8 cellular contexts compared by ENCODE assay signal in the genomic region with DNA sequence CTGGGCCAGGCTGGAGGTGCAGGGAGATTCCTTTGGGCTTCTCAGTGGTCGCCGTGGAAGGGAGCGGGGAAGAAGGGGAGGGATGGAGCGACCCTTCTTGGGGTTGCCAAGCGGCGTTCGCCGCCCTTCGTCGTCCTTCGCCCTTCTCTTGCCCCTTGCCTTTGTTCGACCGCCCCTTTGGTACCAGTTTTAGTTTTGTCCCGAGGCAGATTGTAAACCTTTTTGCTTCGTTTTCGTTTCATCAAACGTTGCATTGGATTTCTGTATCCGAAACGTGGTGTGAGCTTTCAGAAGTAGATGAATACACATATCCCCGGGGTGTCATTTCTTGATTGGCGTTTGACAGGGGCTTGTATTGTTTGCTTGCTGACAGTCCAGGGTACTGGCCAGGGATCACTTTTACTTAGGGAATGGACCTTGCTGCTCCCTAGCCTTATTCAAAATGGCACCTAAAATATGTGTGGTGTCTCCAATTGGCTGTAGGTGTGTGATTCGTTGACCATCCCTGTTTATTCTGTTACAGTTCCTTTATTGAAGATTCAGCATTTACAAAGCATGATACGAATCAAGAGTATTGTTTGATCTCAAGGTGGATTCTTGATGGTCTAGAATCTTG. TPM values are rescaled to one million over a fixed set of nuclear protein-coding genes. Genes with fewer than 3 reads are reported as not detected.
A peak's percentile ranks its signal among the peaks of the same experiment; 100 is the strongest.
DNase-seq lines count a peak whose midpoint lies in the region; ATAC-seq, FAIRE-seq and TF ChIP-seq lines count a peak whose summit lies in the region.

No MANE protein-coding gene starts in this region.

- ATAC-seq in heart right ventricle (peak in 1 of 8 donors; percentile 0), lower lobe of right lung (peak in 1 of 2 donors; percentile 5), GM21619 (IDR thresholded peaks at IDR 0.05; ENCODE audit: unreplicated experiment) (no peak)

- TF ChIP-seq CTCF in heart right ventricle (IDR thresholded peaks at IDR 0.05) (no peak), lower lobe of right lung (IDR thresholded peaks at IDR 0.05) (no peak)

- DNase-seq in heart right ventricle = no peak
- DNase-seq in cardiac septum (ENCODE audit: low spot score) = no peak
- peak; percentile 19 for DNase-seq in NCI-H2196 (lab: John Stamatoyannopoulos, UW; ENCODE audit: unreplicated experiment)
- DNase-seq in caudate nucleus (lab: John Stamatoyannopoulos, UW) = peak in 3 of 61 donors; percentile 10 to 45 (median 24)
- DNase-seq in lower lobe of right lung = no peak
- no peak for DNase-seq in urothelium cell line (ENCODE audit: low spot score)
- DNase-seq in anterior cingulate cortex (lab: John Stamatoyannopoulos, UW) = no peak

- H3K36me3 ChIP-seq in heart right ventricle = peaks cover 0 to 19% (median 0%) of the 10 kb centered on the region in 9 donors
- H3K36me3 ChIP-seq in lower lobe of right lung = peaks cover 13% of the 10 kb centered on the region

- H3K27me3 ChIP-seq in heart right ventricle (no peaks in the 10 kb centered on the region), lower lobe of right lung (ENCODE audit: low read depth) (no peaks in the 10 kb centered on the region)

- 3% methylated on average over 23 of the region's 23 CpGs for WGBS in heart right ventricle, 2 donors

- H3K4me1 ChIP-seq in heart right ventricle = peaks cover 0 to 31% (median 24%) of the 10 kb centered on the region in 9 donors
- peaks cover 18% of the 10 kb centered on the region for H3K4me1 ChIP-seq in lower lobe of right lung

- H3K9me3 ChIP-seq in heart right ventricle (no peaks in the 10 kb centered on the region), lower lobe of right lung (no peaks in the 10 kb centered on the region)

- H3K27ac ChIP-seq in heart right ventricle (peak overlapping the region; percentile 20 to 91 (median 90)), caudate nucleus (ENCODE audit: low read depth, low read length) (peak overlapping the region; percentile 82), lower lobe of right lung (peak overlapping the region; percentile 91)

- H3K4me3 ChIP-seq in heart right ventricle (peak overlapping the region; percentile 90 to 99 (median 96)), lower lobe of right lung (peak overlapping the region; percentile 93)

- FAIRE-seq in urothelium cell line (lab: Jason Lieb, UNC) = peak; percentile 20

- intact Hi-C loops in heart right ventricle (cut with DNase I) = no loop called here
- intact Hi-C loops in cardiac septum (cut with DNase I) = loop anchor here (5.0 kb wide), 1 partner anchor 108 kb away; a partner anchor contains a TSS
- intact Hi-C loops in lower lobe of right lung (cut with DNase I) = no loop called here

RNA-seq across cellular contexts. Expression of a gene that starts 0.8 kb away (rescaled TPM):
- 10 to 100 TPM; 45.5 to 53.3 (median 49.9) TPM for total RNA-seq in heart right ventricle
- polyA plus RNA-seq in heart right ventricle = 10 to 100 TPM; 15.3 to 26.2 TPM
- total RNA-seq in cardiac septum = 44.3 TPM
- 43.2 TPM for total RNA-seq in lower lobe of right lung
